8 cellular contexts compared by ENCODE assay signal in the genomic region with DNA sequence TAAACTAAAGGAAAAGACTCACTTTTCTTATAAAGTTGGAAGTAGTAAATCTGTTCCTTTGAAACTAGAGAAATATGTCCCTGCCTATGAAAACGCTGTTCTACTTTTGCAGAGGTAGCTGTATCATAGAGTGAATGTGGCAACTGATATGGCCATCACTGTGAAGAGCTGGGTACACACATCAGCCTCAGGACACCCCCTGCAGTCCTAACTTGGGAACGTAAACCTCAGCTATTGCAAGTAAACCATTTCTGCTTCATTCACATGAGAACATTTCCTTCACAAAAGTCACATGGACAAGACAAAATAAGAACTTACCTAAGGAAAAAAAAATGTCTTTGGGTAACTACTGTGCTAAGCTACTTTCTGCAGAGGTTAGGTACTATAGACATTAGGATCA.
DNase-seq lines count a peak whose midpoint lies in the region; ATAC-seq and TF ChIP-seq lines count a peak whose summit lies in the region.

No MANE protein-coding gene starts in this region.

- peak; percentile 86 for ATAC-seq in HG02759 (IDR thresholded peaks at IDR 0.05; ENCODE audit: unreplicated experiment)
- no peak for ATAC-seq in GM18505 (IDR thresholded peaks at IDR 0.05; ENCODE audit: unreplicated experiment)
- no peak for ATAC-seq in GM19452 (IDR thresholded peaks at IDR 0.05; ENCODE audit: unreplicated experiment)

- H3K36me3 ChIP-seq in kidney epithelial cell (ENCODE audit: control insufficient read depth, insufficient read depth, low read length), result no peaks in the 10 kb centered on the region

- H3K27me3 ChIP-seq in kidney epithelial cell (ENCODE audit: control insufficient read depth, insufficient read depth, low read length), result no peaks in the 10 kb centered on the region

- DNase-seq in DMS114 treated with DMSO at 0.1 percent for 48 hours (lab: John Stamatoyannopoulos, UW; ENCODE audit: unreplicated experiment) (peak; percentile 6), kidney epithelial cell (ENCODE audit: low read depth) (no peak), cerebellar nuclear complex (lab: John Stamatoyannopoulos, UW) (no peak), ureter (ENCODE audit: low spot score) (no peak)
- peak; percentile 35 for DNase-seq in activated CD4-positive, alpha-beta T cell treated with anti-CD3 and anti-CD28 coated beads for 48 hours

- no peak overlapping the region for H3K4me3 ChIP-seq in kidney epithelial cell (ENCODE audit: low read depth, low read length)

- TF ChIP-seq POLR2A in GM18505 (IDR thresholded peaks at IDR 0.05; ENCODE audit: borderline replicate concordance, extremely low read depth, insufficient read depth, insufficient read length), result no peak

- peak; percentile 39 for TF ChIP-seq CTCF in kidney epithelial cell (IDR thresholded peaks at IDR 0.05; ENCODE audit: insufficient read depth, low read length, poor library complexity, severe bottlenecking)

Comparison
In these comparisons a context has a peak if more than half of its experiments do, and no peak if none do; other contexts are left out.
1. DNase-seq: peak in DMS114 treated with DMSO at 0.1 percent for 48 hours (single experiment) and activated CD4-positive, alpha-beta T cell treated with anti-CD3 and anti-CD28 coated beads for 48 hours (single experiment); none in kidney epithelial cell (single experiment), cerebellar nuclear complex (0 of 2) and ureter (single experiment).